In the genomic region with DNA sequence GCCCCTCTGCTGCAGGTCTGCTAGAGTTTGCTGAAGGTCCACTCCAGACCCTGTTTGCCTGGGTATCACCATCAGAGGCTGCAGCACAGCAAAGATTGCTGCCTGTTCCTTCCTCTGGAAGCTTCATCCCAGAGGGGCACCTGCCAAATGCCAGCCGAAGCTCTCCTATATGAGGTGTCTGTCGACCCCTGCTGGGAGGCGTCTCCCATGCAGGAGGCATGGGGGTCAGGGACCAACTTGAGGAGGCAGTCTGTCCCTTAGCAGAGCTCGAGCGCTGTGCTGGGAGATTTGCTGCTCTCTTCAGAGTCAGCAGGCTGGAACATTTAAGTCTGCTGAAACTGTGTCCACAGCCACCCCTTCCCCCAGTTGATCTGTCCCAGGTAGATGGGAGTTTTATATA, we compare ENCODE assay signal across 4 cellular contexts. TPM values are rescaled to one million over a fixed set of nuclear protein-coding genes. Genes with fewer than 3 reads are reported as not detected.
"Had no signal": no experiment of that assay in that cellular context is flagged by ENCODE, and none has a peak within 500 bp of the region (broad histone marks: within the 10 kb centered on the region; RNA-seq: fewer than 3 reads in every experiment).

No MANE protein-coding gene starts in this region.

RNA-seq across cellular contexts. Expression of gene NOVA1, which starts 47.2 kb away (rescaled TPM):
- total RNA-seq: activated CD4-positive, alpha-beta memory T cell treated with anti-CD3 and anti-CD28 coated beads, Interleukin-2, amount 10 ng/mL, durations not matched to agents 7 days and 5 days; activated CD4-positive, alpha-beta T cell treated with anti-CD3 and anti-CD28 coated beads, Interleukin-2, amount 10 ng/mL, durations not matched to agents 7 days and 5 days; mononuclear cell; natural killer cell had no signal
